In genomic region chr11:9681583-9682372, GRCh38 we compare ENCODE assay signal across 15 cellular contexts. TPM values are rescaled to one million over a fixed set of nuclear protein-coding genes. Genes with fewer than 3 reads are reported as not detected.
DNase-seq lines count a peak whose midpoint lies in the region; ATAC-seq and TF ChIP-seq lines count a peak whose summit lies in the region.
"Had no signal": no experiment of that assay in that cellular context is flagged by ENCODE, and none has a peak within 500 bp of the region (broad histone marks: within the 10 kb centered on the region; RNA-seq: fewer than 3 reads in every experiment).

No MANE protein-coding gene starts in this region.

- intact Hi-C loops in left colon (cut with DNase I, micrococcal nuclease) = no loop called here
- intact Hi-C loops in CD8-positive, alpha-beta T cell (cut with DNase I, micrococcal nuclease) = no loop called here

- H3K4me1 ChIP-seq in CD8-positive, alpha-beta T cell (ENCODE audit: insufficient read depth, low read length) = no peaks in the 10 kb centered on the region
- H3K4me1 ChIP-seq: psoas muscle had no signal

- TF ChIP-seq CTCF in CD8-positive, alpha-beta T cell (IDR thresholded peaks at IDR 0.05) = no peak

- H3K36me3 ChIP-seq in CD8-positive, alpha-beta T cell (ENCODE audit: insufficient read depth, low read length) = no peaks in the 10 kb centered on the region

- peak; percentile 52 for ATAC-seq in GM18498 (IDR thresholded peaks at IDR 0.05; ENCODE audit: unreplicated experiment)
- peak; percentile 48 for ATAC-seq in GM21423 (IDR thresholded peaks at IDR 0.05; ENCODE audit: unreplicated experiment)
- peak; percentile 42 for ATAC-seq in HG03196 (IDR thresholded peaks at IDR 0.05; ENCODE audit: unreplicated experiment)
- peak; percentile 88 for ATAC-seq in left colon
- ATAC-seq in CD8-positive, alpha-beta T cell = no peak
- ATAC-seq: psoas muscle had no signal

- H3K9me3 Mint-ChIP-seq in CD8-positive, alpha-beta T cell = no peaks in the 10 kb centered on the region

- H3K4me3 ChIP-seq in CD8-positive, alpha-beta T cell (ENCODE audit: low read depth, low read length) = no peak overlapping the region
- H3K4me3 ChIP-seq: heart left ventricle, psoas muscle had no signal

- CTCF ChIA-PET in CD8-positive, alpha-beta T cell (lab: Charles Lee) = no interaction called here

- DNase-seq in left colon = no peak
- no peak for DNase-seq in GM19240 (ENCODE audit: insufficient read length, low spot score)
- DNase-seq in CD8-positive, alpha-beta T cell = no peak
- no peak for DNase-seq in activated CD4-positive, alpha-beta T cell treated with anti-CD3 and anti-CD28 coated beads for 1 hour
- no peak for DNase-seq in NCI-H1417 (lab: John Stamatoyannopoulos, UW)
- DNase-seq: activated T-cell treated with anti-CD3 and anti-CD28 coated beads, Interleukin-2, amount 50 U/mL, for 48 hours; DND-41; heart left ventricle; MV-4-11; NCI-H2227 treated with DMSO at 0.1 percent for 48 hours; psoas muscle had no signal

- no peak overlapping the region for H3K27ac ChIP-seq in CD8-positive, alpha-beta T cell (ENCODE audit: low read depth, low read length)
- H3K27ac ChIP-seq: epithelial cell of prostate, heart left ventricle, psoas muscle had no signal

- H3K27me3 Mint-ChIP-seq in CD8-positive, alpha-beta T cell (ENCODE audit: low read depth) = no peaks in the 10 kb centered on the region

- no peaks in the 10 kb centered on the region for H3K4me1 Mint-ChIP-seq in CD8-positive, alpha-beta T cell (ENCODE audit: low read depth)

- POLR2A ChIA-PET in CD8-positive, alpha-beta T cell (lab: Charles Lee) = no interaction called here

- no peaks in the 10 kb centered on the region for H3K27me3 ChIP-seq in CD8-positive, alpha-beta T cell (ENCODE audit: insufficient read depth, low read length)
- H3K27me3 ChIP-seq: heart left ventricle had no signal

- no peak overlapping the region for H3K4me3 Mint-ChIP-seq in CD8-positive, alpha-beta T cell

- H3K27ac Mint-ChIP-seq in CD8-positive, alpha-beta T cell = no peak overlapping the region

- H3K9me3 ChIP-seq in CD8-positive, alpha-beta T cell (ENCODE audit: low read length) = no peaks in the 10 kb centered on the region
- H3K9me3 ChIP-seq: heart left ventricle, psoas muscle had no signal

- H3K36me3 Mint-ChIP-seq in CD8-positive, alpha-beta T cell = no peaks in the 10 kb centered on the region

RNA-seq across cellular contexts. Expression of gene SWAP70, which starts 17.9 kb away (rescaled TPM):
- total RNA-seq in left colon = 10 to 100 TPM; 15.7 to 21.9 TPM
- 1 to 10 TPM; 4.2 to 4.6 TPM for total RNA-seq in CD8-positive, alpha-beta T cell
